22 cellular contexts compared by ENCODE assay signal in the genomic region with DNA sequence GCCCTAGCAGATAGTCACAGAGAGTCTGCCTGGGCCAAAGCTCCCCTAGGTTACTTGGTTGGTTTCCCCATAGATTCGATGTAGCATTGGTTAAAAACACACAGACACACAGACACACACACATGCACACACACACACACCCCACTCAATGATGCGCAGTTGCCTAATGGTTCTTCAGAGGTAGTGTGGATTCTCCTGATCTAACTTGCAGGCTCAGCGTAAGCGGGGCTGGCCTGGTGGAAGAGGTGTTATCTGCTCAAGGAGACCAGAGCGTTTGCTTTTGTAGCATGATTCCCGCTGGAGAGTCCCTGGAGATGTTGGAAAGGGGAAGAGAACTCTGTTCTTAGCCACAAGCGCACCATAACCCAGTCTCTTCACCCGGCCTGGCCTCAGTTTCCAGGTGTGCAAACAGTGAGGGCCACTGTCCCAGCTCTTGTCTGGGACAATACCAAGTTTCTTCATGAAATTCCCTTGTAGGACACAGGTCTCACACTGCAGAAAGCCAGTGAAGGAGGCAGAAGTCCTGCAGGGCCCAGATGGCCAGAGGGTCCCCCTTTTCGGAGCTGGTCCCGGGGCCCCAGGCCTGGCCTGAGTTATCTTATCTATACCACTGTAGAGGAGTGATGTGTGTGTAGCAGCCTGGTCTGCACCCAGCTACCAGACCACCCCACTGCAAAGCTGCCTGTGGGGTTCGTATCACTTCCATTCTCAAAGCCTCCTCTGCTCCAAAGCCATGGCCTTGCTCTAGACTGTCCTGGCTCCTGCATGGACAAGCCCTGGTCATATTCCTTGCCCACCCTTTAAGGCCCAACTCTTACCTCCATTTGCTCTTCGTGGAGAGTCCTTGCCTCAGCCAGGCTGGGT. TPM values are rescaled to one million over a fixed set of nuclear protein-coding genes. Genes with fewer than 3 reads are reported as not detected.
DNase-seq lines count a peak whose midpoint lies in the region; ATAC-seq, FAIRE-seq and TF ChIP-seq lines count a peak whose summit lies in the region.
"Had no signal": no experiment of that assay in that cellular context is flagged by ENCODE, and none has a peak within 500 bp of the region (broad histone marks: within the 10 kb centered on the region; RNA-seq: fewer than 3 reads in every experiment).

No MANE protein-coding gene starts in this region.

- TF ChIP-seq EP300 in esophagus muscularis mucosa (IDR thresholded peaks at IDR 0.05), result no peak

- H3K9me3 ChIP-seq in astrocyte (ENCODE audit: insufficient read depth, low read depth, low read length) (no peaks in the 10 kb centered on the region), esophagus muscularis mucosa (no peaks in the 10 kb centered on the region), neural progenitor cell (ENCODE audit: low read depth) (no peaks in the 10 kb centered on the region), subcutaneous abdominal adipose tissue (ENCODE audit: control insufficient read depth in 5 of 5, low read length in 5 of 5) (no peaks in the 10 kb centered on the region)
- H3K9me3 ChIP-seq in naive thymus-derived CD4-positive, alpha-beta T cell (ENCODE audit: control insufficient read depth in 2 of 3, low read length in 3 of 3), result no peaks in the 10 kb centered on the region
- H3K9me3 ChIP-seq: prostate gland, SK-N-SH had no signal

- no peak overlapping the region for H2AFZ ChIP-seq in astrocyte (ENCODE audit: low read depth, low read length)
- no peak overlapping the region for H2AFZ ChIP-seq in neural progenitor cell (replicated peaks)

- intact Hi-C loops in esophagus muscularis mucosa (cut with DNase I), result no loop called here
- intact Hi-C loops in naive thymus-derived CD4-positive, alpha-beta T cell (cut with micrococcal nuclease), result no loop called here

- H3K4me3 Mint-ChIP-seq in astrocyte (ENCODE audit: unreplicated experiment), result peak overlapping the region; percentile 96
- peak overlapping the region; percentile 90 for H3K4me3 Mint-ChIP-seq in neural progenitor cell
- no peak overlapping the region for H3K4me3 Mint-ChIP-seq in naive thymus-derived CD4-positive, alpha-beta T cell

- H3K79me2 ChIP-seq in astrocyte (ENCODE audit: insufficient read depth, low read length) (peaks cover 80% of the 10 kb centered on the region), neural progenitor cell (ENCODE audit: low read depth) (no peaks in the 10 kb centered on the region)

- no peak for TF ChIP-seq POLR2A in esophagus muscularis mucosa (IDR thresholded peaks at IDR 0.05; ENCODE audit: low read depth)
- no peak for TF ChIP-seq POLR2A in GM12891 (IDR thresholded peaks at IDR 0.05; ENCODE audit: low read depth, low read length)

- H3K9me3 Mint-ChIP-seq in astrocyte (ENCODE audit: unreplicated experiment) (peaks cover 3% of the 10 kb centered on the region), neural progenitor cell (peaks cover 15% of the 10 kb centered on the region)
- H3K9me3 Mint-ChIP-seq in naive thymus-derived CD4-positive, alpha-beta T cell, result no peaks in the 10 kb centered on the region

- H3K4me3 ChIP-seq in astrocyte (ENCODE audit: insufficient read depth, low read depth, low read length), result no peak overlapping the region
- peak overlapping the region; percentile 58 to 63 (median 60) for H3K4me3 ChIP-seq in esophagus muscularis mucosa
- no peak overlapping the region for H3K4me3 ChIP-seq in neural progenitor cell
- peak overlapping the region; percentile 47 to 94 (median 76) for H3K4me3 ChIP-seq in subcutaneous abdominal adipose tissue (ENCODE audit: low read depth in 1 of 5, low read length in 5 of 5)
- no peak overlapping the region for H3K4me3 ChIP-seq in naive thymus-derived CD4-positive, alpha-beta T cell (ENCODE audit: low read length)
- H3K4me3 ChIP-seq: prostate gland had no signal

- FAIRE-seq in astrocyte (lab: Jason Lieb, UNC) (no peak), GM12891 (lab: Jason Lieb, UNC) (no peak)

- H3K36me3 ChIP-seq in astrocyte (ENCODE audit: insufficient read depth, low read length) (no peaks in the 10 kb centered on the region), esophagus muscularis mucosa (no peaks in the 10 kb centered on the region), neural progenitor cell (no peaks in the 10 kb centered on the region), subcutaneous abdominal adipose tissue (ENCODE audit: control insufficient read depth in 5 of 5, insufficient read depth in 5 of 5, low read length in 5 of 5) (peaks cover 0 to 17% (median 2%) of the 10 kb centered on the region in 5 donors)
- H3K36me3 ChIP-seq in naive thymus-derived CD4-positive, alpha-beta T cell (ENCODE audit: control insufficient read depth in 2 of 3, insufficient read depth in 3 of 3, low read length in 3 of 3), result peaks cover 0 to 11% (median 5%) of the 10 kb centered on the region in 3 experiments
- H3K36me3 ChIP-seq: prostate gland had no signal

- H4K20me1 ChIP-seq in astrocyte (ENCODE audit: insufficient read depth, low read length) (peaks cover 35% of the 10 kb centered on the region), neural progenitor cell (ENCODE audit: low read depth) (no peaks in the 10 kb centered on the region)

- TF ChIP-seq CTCF in astrocyte (IDR thresholded peaks at IDR 0.05; ENCODE audit: insufficient read depth, low read depth, low read length) (no peak), esophagus muscularis mucosa (IDR thresholded peaks at IDR 0.05) (no peak), neural progenitor cell (IDR thresholded peaks at IDR 0.05) (no peak)

- DNase-seq in astrocyte (ENCODE audit: low read depth) (no peak), esophagus muscularis mucosa (ENCODE audit: extremely low spot score) (no peak), neural progenitor cell (ENCODE audit: low spot score) (no peak), GM12891 (ENCODE audit: insufficient read length, low spot score) (no peak)
- DNase-seq in effector CD8-positive, alpha-beta T cell (lab: John Stamatoyannopoulos, UW), result no peak
- DNase-seq in naive thymus-derived CD4-positive, alpha-beta T cell, result no peak
- DNase-seq: activated CD8-positive, alpha-beta memory T cell treated with anti-CD3 and anti-CD28 coated beads, Interleukin-2, amount 50 U/mL, for 4 hours; AML-193; Calu3; dorsolateral prefrontal cortex; left colon; NCI-H1048; NCI-H2107; NCI-H748 treated with DMSO at 0.1 percent for 48 hours; PC-3; SK-N-SH; stimulated activated CD4-positive, alpha-beta T cell treated with anti-CD3 and anti-CD28 coated beads, Interleukin-15, amount 100 ng/mL, for 24 hours; stimulated activated naive CD8-positive, alpha-beta T cell treated with anti-CD3 and anti-CD28 coated beads, Interleukin-15, Interleukin-2, amounts not matched to agents 100 U/mL and 50 U/mL, for 24 hours; T1000 had no signal

- H3K4me1 Mint-ChIP-seq in astrocyte (ENCODE audit: low read depth, unreplicated experiment), result peaks cover 47% of the 10 kb centered on the region
- peaks cover 86% of the 10 kb centered on the region for H3K4me1 Mint-ChIP-seq in neural progenitor cell
- H3K4me1 Mint-ChIP-seq in naive thymus-derived CD4-positive, alpha-beta T cell, result peaks cover 14 to 27% (median 20%) of the 10 kb centered on the region in 7 donors

- H3K36me3 Mint-ChIP-seq in astrocyte (ENCODE audit: low read depth, unreplicated experiment) (peaks cover 27% of the 10 kb centered on the region), neural progenitor cell (peaks cover 13% of the 10 kb centered on the region)
- H3K36me3 Mint-ChIP-seq in naive thymus-derived CD4-positive, alpha-beta T cell, result peaks cover 0 to 17% (median 0%) of the 10 kb centered on the region in 5 donors

- CTCF ChIA-PET in naive thymus-derived CD4-positive, alpha-beta T cell (lab: Charles Lee), result interaction anchor here (0.9 kb wide), 1 partner anchor 60 kb away, joined by 7 read pairs; no protein-coding TSS in a partner anchor

- no peak overlapping the region for H3K27ac ChIP-seq in astrocyte (ENCODE audit: low read depth, low read length)
- H3K27ac ChIP-seq in esophagus muscularis mucosa (replicated peaks in 1 of 4), result peak overlapping the region; percentile 86 to 93 (median 86)
- H3K27ac ChIP-seq in neural progenitor cell, result no peak overlapping the region
- peak overlapping the region; percentile 96 for H3K27ac ChIP-seq in subcutaneous abdominal adipose tissue (ENCODE audit: low read depth, low read length)
- no peak overlapping the region for H3K27ac ChIP-seq in naive thymus-derived CD4-positive, alpha-beta T cell (ENCODE audit: low read depth, low read length)
- H3K27ac ChIP-seq: KMS-11, prostate gland had no signal

- H3K4me1 ChIP-seq in astrocyte (ENCODE audit: insufficient read depth, low read length) (peaks cover 5% of the 10 kb centered on the region), esophagus muscularis mucosa (peaks cover 50 to 90% (median 76%) of the 10 kb centered on the region in 4 donors), neural progenitor cell (peaks cover 68% of the 10 kb centered on the region), subcutaneous abdominal adipose tissue (ENCODE audit: control insufficient read depth in 5 of 5, insufficient read depth in 5 of 5, low read length in 5 of 5) (peaks cover 7 to 95% (median 84%) of the 10 kb centered on the region in 5 donors)
- H3K4me1 ChIP-seq in naive thymus-derived CD4-positive, alpha-beta T cell (ENCODE audit: control insufficient read depth in 2 of 2, insufficient read depth in 2 of 2, low read length in 2 of 2), result peaks cover 9 to 13% of the 10 kb centered on the region in 2 donors
- H3K4me1 ChIP-seq: prostate gland had no signal

- H3K4me2 ChIP-seq in astrocyte (ENCODE audit: low read length) (peak overlapping the region; percentile 81), neural progenitor cell (peak overlapping the region; percentile 71)
- H3K4me2 ChIP-seq: KMS-11, SK-N-SH had no signal

- H3K27me3 ChIP-seq in astrocyte (ENCODE audit: insufficient read depth, low read length) (peaks cover 24% of the 10 kb centered on the region), esophagus muscularis mucosa (no peaks in the 10 kb centered on the region), neural progenitor cell (peaks cover 8% of the 10 kb centered on the region), subcutaneous abdominal adipose tissue (ENCODE audit: control insufficient read depth in 5 of 5, insufficient read depth in 4 of 5, low read length in 5 of 5) (no peaks in the 10 kb centered on the region)
- H3K27me3 ChIP-seq in naive thymus-derived CD4-positive, alpha-beta T cell (ENCODE audit: control insufficient read depth in 2 of 2, insufficient read depth in 2 of 2, low read length in 2 of 2), result no peaks in the 10 kb centered on the region

- H3F3A ChIP-seq in neural progenitor cell (ENCODE audit: low read depth), result peaks cover 52% of the 10 kb centered on the region

- POLR2A ChIA-PET in naive thymus-derived CD4-positive, alpha-beta T cell (lab: Charles Lee), result no interaction called here

- 75% methylated on average over 9 of the region's 12 CpGs for WGBS in esophagus muscularis mucosa

- H3K27me3 Mint-ChIP-seq in astrocyte (ENCODE audit: low read depth, unreplicated experiment), result peaks cover 2% of the 10 kb centered on the region
- H3K27me3 Mint-ChIP-seq in neural progenitor cell (ENCODE audit: insufficient read depth, low read depth), result peaks cover 11% of the 10 kb centered on the region
- H3K27me3 Mint-ChIP-seq in naive thymus-derived CD4-positive, alpha-beta T cell, result peaks cover 0 to 5% (median 0%) of the 10 kb centered on the region in 5 donors

- H3K9ac ChIP-seq in astrocyte (ENCODE audit: low read length) (no peak overlapping the region), neural progenitor cell (no peak overlapping the region), subcutaneous abdominal adipose tissue (ENCODE audit: low read length in 5 of 5) (peak overlapping the region in 4 of 5 donors; percentile 4 to 79 (median 44))
- H3K9ac ChIP-seq: KMS-11, SK-N-SH had no signal

- ATAC-seq in naive thymus-derived CD4-positive, alpha-beta T cell, result no peak
- ATAC-seq: left colon; PC-3; stimulated activated naive CD8-positive, alpha-beta T cell treated with anti-CD3 and anti-CD28 coated beads, Interleukin-15, Interleukin-2, amounts not matched to agents 100 U/mL and 50 U/mL, for 24 hours had no signal

- H3K27ac Mint-ChIP-seq in astrocyte (ENCODE audit: unreplicated experiment) (no peak overlapping the region), neural progenitor cell (peak overlapping the region; percentile 78)
- H3K27ac Mint-ChIP-seq in naive thymus-derived CD4-positive, alpha-beta T cell, result no peak overlapping the region

RNA-seq across cellular contexts. Expression of a gene that starts 3.7 kb away (rescaled TPM):
- total RNA-seq in astrocyte (72.7 and 88.3 TPM in 2 replicates), esophagus muscularis mucosa (10 to 100 TPM; 24.9 to 52.9 (median 51.0) TPM), neural progenitor cell (ENCODE audit: low replicate concordance) (0.71 and 1.6 TPM in 2 replicates)
- 1 to 10 TPM; 2.8 to 6.2 (median 4.9) TPM for total RNA-seq in naive thymus-derived CD4-positive, alpha-beta T cell
- 1 to 10 TPM; 4.0 to 4.1 TPM for polyA plus RNA-seq in naive thymus-derived CD4-positive, alpha-beta T cell
- polyA plus RNA-seq in GM12891 (2012; ENCODE audit: low read depth, missing spikeins), result 13.3 TPM
- polyA plus RNA-seq: SK-N-SH had no signal

Comparison
In these comparisons a context has a peak if more than half of its experiments do, and no peak if none do; other contexts are left out.
1. H3K27ac ChIP-seq: peak in esophagus muscularis mucosa (4 of 4) and subcutaneous abdominal adipose tissue (single experiment); none in astrocyte (single experiment), neural progenitor cell (single experiment) and naive thymus-derived CD4-positive, alpha-beta T cell (single experiment).
2. H3K4me3 ChIP-seq: peak in esophagus muscularis mucosa (4 of 4) and subcutaneous abdominal adipose tissue (5 of 5); none in astrocyte (single experiment), neural progenitor cell (single experiment) and naive thymus-derived CD4-positive, alpha-beta T cell (single experiment).
3. H3K9ac ChIP-seq: peak in subcutaneous abdominal adipose tissue (4 of 5); none in astrocyte (single experiment) and neural progenitor cell (single experiment).
4. H3K4me3 Mint-ChIP-seq: peak in astrocyte (single experiment) and neural progenitor cell (single experiment); none in naive thymus-derived CD4-positive, alpha-beta T cell (0 of 10).